ENCODE assay signal across 1 cellular context in genomic region chr16:10750793-10751192, GRCh38.
TF ChIP-seq lines count a peak whose summit lies in the region.

No MANE protein-coding gene starts in this region.

TF ChIP-seq in WTC11, 78 proteins besides CTCF, POLR2A, EP300 and RAD21 (continued from another document):
- TF ChIP-seq ZNF219 (CRISPR knock-in tag; IDR thresholded peaks at IDR 0.05; ENCODE audit: borderline replicate concordance) (no peak), ZNF138 (CRISPR knock-in tag; conservative IDR thresholded peaks at IDR 0.05) (no peak), USF1 (CRISPR knock-in tag; IDR thresholded peaks at IDR 0.05) (no peak)
